Comparison of ENCODE assay signal across 1 cellular context in the genomic region with DNA sequence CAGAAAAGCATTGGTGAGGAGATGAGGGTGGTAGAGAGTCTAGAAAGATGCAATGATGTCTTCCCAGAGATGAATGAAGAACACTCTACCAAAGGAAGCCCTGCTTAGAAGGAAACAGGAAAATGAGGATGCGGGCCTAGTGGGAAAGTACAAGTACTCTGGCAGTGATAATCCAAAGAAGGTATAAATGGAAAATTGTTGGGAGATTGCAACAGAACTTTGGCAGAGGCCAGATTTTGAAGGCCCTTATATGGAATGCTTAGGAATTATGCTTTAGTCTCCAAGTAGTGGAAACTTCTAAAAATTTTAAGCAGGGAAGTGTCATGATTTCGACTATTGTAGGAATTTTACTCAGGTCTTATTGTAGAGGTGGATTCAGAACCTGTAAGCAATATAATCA.
TF ChIP-seq lines count a peak whose summit lies in the region.

No MANE protein-coding gene starts in this region.

TF ChIP-seq in SK-N-SH treated with all-trans-retinoic acid at 6 μM for 48 hours, 23 proteins besides CTCF, POLR2A, EP300 and RAD21 (continued from another document):
- TF ChIP-seq, protein P1, sequence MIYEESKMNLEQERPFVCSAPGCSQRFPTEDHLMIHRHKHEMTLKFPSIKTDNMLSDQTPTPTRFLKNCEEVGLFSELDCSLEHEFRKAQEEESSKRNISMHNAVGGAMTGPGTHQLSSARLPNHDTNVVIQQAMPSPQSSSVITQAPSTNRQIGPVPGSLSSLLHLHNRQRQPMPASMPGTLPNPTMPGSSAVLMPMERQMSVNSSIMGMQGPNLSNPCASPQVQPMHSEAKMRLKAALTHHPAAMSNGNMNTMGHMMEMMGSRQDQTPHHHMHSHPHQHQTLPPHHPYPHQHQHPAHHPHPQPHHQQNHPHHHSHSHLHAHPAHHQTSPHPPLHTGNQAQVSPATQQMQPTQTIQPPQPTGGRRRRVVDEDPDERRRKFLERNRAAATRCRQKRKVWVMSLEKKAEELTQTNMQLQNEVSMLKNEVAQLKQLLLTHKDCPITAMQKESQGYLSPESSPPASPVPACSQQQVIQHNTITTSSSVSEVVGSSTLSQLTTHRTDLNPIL (CRISPR knock-in tag; IDR thresholded peaks at IDR 0.05; ENCODE audit: low read depth) = no peak
- TF ChIP-seq ZNF8 (CRISPR knock-in tag; IDR thresholded peaks at IDR 0.05) = no peak
